Comparison of ENCODE assay signal across 37 cellular contexts in the genomic region with DNA sequence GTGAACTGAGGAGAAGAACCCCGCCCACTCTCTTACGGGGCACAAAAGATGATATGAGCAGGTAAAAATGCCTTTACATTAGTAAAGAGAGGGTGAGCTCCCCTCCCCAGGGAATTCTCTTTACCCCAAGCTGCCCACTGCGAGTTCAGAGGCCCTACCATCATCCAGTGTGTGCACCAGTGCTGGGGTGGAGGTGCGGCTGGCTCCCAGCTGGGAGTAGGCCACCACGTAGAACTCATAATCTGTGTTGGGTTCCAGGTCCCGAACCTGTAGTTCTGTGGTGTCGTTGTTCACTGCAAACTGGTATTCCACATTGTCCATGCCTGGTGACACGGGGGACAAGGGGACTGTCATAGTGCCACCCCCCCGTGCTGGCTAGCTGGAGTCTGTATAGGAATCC. TPM values are rescaled to one million over a fixed set of nuclear protein-coding genes. Genes with fewer than 3 reads are reported as not detected.
"Had no signal": no experiment of that assay in that cellular context is flagged by ENCODE, and none has a peak within 500 bp of the region (broad histone marks: within the 10 kb centered on the region; RNA-seq: fewer than 3 reads in every experiment).

No MANE protein-coding gene starts in this region.

- H3K27me3 ChIP-seq: body of pancreas had no signal

- H3K4me1 Mint-ChIP-seq: activated CD4-positive, alpha-beta memory T cell treated with anti-CD3 and anti-CD28 coated beads, Interleukin-2, amount 10 ng/mL, durations not matched to agents 7 days and 5 days had no signal

- H3K9me3 Mint-ChIP-seq: activated B cell treated with CpG ODN at 0.5 μM for 24 hours; activated CD4-positive, alpha-beta memory T cell treated with anti-CD3 and anti-CD28 coated beads, Interleukin-2, amount 10 ng/mL, durations not matched to agents 7 days and 5 days; activated CD4-positive, alpha-beta T cell treated with anti-CD3 and anti-CD28 coated beads, Interleukin-2, amount 10 ng/mL, durations not matched to agents 24 days and 14 days; activated naive CD4-positive, alpha-beta T cell treated with anti-CD3 and anti-CD28 coated beads, Interleukin-2, amount 10 ng/mL, durations not matched to agents 7 days and 5 days; activated naive CD4-positive, alpha-beta T cell treated with anti-CD3 and anti-CD28 coated beads, Interleukin-2, amount 50 U/mL, for 24 hours; activated naive CD8-positive, alpha-beta T cell treated with anti-CD3 and anti-CD28 coated beads, Interleukin-2, amount 10 ng/mL, durations not matched to agents 7 days and 5 days; activated naive CD8-positive, alpha-beta T cell treated with anti-CD3 and anti-CD28 coated beads, Interleukin-2, amount 50 U/mL, for 24 hours; activated T-cell treated with anti-CD3 and anti-CD28 coated beads, Interleukin-2, amount 50 U/mL, for 24 hours; activated T-helper 2 cell treated with anti-CD3 and anti-CD28 coated beads, Interferon-gamma antibody, Interleukin-2, Interleukin-4, amounts not matched to agents 10 μg/mL and 5 μg/mL and 100 μg/mL, durations not matched to agents 14 hours and 24 hours and 36 hours; T-helper 1 cell treated with Interleukin-12 subunit alpha and Interleukin-12 subunit beta and Interleukin-4 antibody, amounts not matched to agents 30 μg/mL and 1 μg/mL, for 36 hours; T-helper 2 cell treated with Interferon-gamma antibody and Interleukin-4, amounts not matched to agents 5 μg/mL and 100 μg/mL, for 36 hours had no signal

- H3K4me1 ChIP-seq: body of pancreas, breast epithelium had no signal

- H3K27ac ChIP-seq: body of pancreas, brain microvascular endothelial cell, breast epithelium, VCaP had no signal

- H3K36me3 ChIP-seq: brain microvascular endothelial cell, breast epithelium had no signal

- H3K9me3 ChIP-seq: body of pancreas, breast epithelium had no signal

- H3K4me3 ChIP-seq: body of pancreas had no signal

- H3K36me3 Mint-ChIP-seq: activated CD8-positive, alpha-beta memory T cell treated with anti-CD3 and anti-CD28 coated beads, Interleukin-2, amount 10 ng/mL, durations not matched to agents 7 days and 5 days; activated naive CD4-positive, alpha-beta T cell treated with anti-CD3 and anti-CD28 coated beads, Interleukin-2, amount 10 ng/mL, durations not matched to agents 7 days and 5 days; activated naive CD4-positive, alpha-beta T cell treated with anti-CD3 and anti-CD28 coated beads, Interleukin-2, amount 50 U/mL, for 24 hours; activated naive CD8-positive, alpha-beta T cell; activated naive CD8-positive, alpha-beta T cell treated with anti-CD3 and anti-CD28 coated beads, Interleukin-2, amount 10 ng/mL, durations not matched to agents 7 days and 5 days had no signal

- DNase-seq: activated B cell treated with CpG ODN at 0.5 μM for 24 hours; activated CD4-positive, alpha-beta memory T cell treated with anti-CD3 and anti-CD28 coated beads, Interleukin-2, amount 10 ng/mL, durations not matched to agents 7 days and 5 days; activated CD4-positive, alpha-beta T cell treated with anti-CD3 and anti-CD28 coated beads for 4 hours; activated CD4-positive, alpha-beta T cell treated with anti-CD3 and anti-CD28 coated beads, Interleukin-2, amount 10 ng/mL, durations not matched to agents 24 days and 14 days; activated CD4-positive, alpha-beta T cell treated with anti-CD3 and anti-CD28 coated beads, Interleukin-2, amount 50 U/mL, for 1 hour; activated CD4-positive, alpha-beta T cell treated with anti-CD3 and anti-CD28 coated beads, Interleukin-2, amount 50 U/mL, for 4 hours; activated CD4-positive, CD25-positive, alpha-beta regulatory T cell treated with anti-CD3 and anti-CD28 coated beads, Interleukin-2, amount 50 U/mL, for 72 hours; activated CD8-positive, alpha-beta memory T cell treated with anti-CD3 and anti-CD28 coated beads for 24 hours; activated CD8-positive, alpha-beta memory T cell treated with anti-CD3 and anti-CD28 coated beads, Interleukin-2, amount 10 ng/mL, durations not matched to agents 7 days and 5 days; activated CD8-positive, alpha-beta memory T cell treated with anti-CD3 and anti-CD28 coated beads, Interleukin-2, amount 50 U/mL, for 48 hours; activated CD8-positive, alpha-beta T cell treated with anti-CD3 and anti-CD28 coated beads, Interleukin-2, amount 10 ng/mL, durations not matched to agents 7 days and 5 days; activated effector memory CD4-positive, alpha-beta T cell treated with Interleukin-2 at 50 U/mL for 16 hours; activated gamma-delta T cell; activated naive CD4-positive, alpha-beta T cell treated with anti-CD3 and anti-CD28 coated beads, Interleukin-2, amount 10 ng/mL, durations not matched to agents 7 days and 5 days; activated naive CD4-positive, alpha-beta T cell treated with Interleukin-2 at 50 U/mL for 16 hours; activated naive CD8-positive, alpha-beta T cell treated with anti-CD3 and anti-CD28 coated beads, Interleukin-2, amount 10 ng/mL, durations not matched to agents 7 days and 5 days; activated naive CD8-positive, alpha-beta T cell treated with anti-CD3 and anti-CD28 coated beads, Interleukin-2, amount 50 U/mL, for 24 hours; activated T-cell treated with anti-CD3 and anti-CD28 coated beads, Interleukin-2, amount 50 U/mL, for 24 hours; activated T-cell treated with anti-CD3 and anti-CD28 coated beads, Interleukin-2, amount 50 U/mL, for 48 hours; amygdala; anterior cingulate cortex; body of pancreas; brain microvascular endothelial cell; central memory CD4-positive, alpha-beta T cell; T-helper 1 cell; T-helper 2 cell; T-helper 9 cell had no signal

- H3K4me3 Mint-ChIP-seq: activated B cell treated with CpG ODN at 0.5 μM for 24 hours; activated CD4-positive, alpha-beta memory T cell treated with anti-CD3 and anti-CD28 coated beads, Interleukin-2, amount 10 ng/mL, durations not matched to agents 7 days and 5 days; activated CD4-positive, alpha-beta T cell treated with anti-CD3 and anti-CD28 coated beads, Interleukin-2, amount 10 ng/mL, durations not matched to agents 24 days and 14 days; activated CD8-positive, alpha-beta memory T cell treated with anti-CD3 and anti-CD28 coated beads, Interleukin-2, amount 10 ng/mL, durations not matched to agents 7 days and 5 days; activated CD8-positive, alpha-beta T cell treated with anti-CD3 and anti-CD28 coated beads, Interleukin-2, amount 10 ng/mL, durations not matched to agents 7 days and 5 days; activated naive CD4-positive, alpha-beta T cell treated with anti-CD3 and anti-CD28 coated beads, Interleukin-2, amount 10 ng/mL, durations not matched to agents 7 days and 5 days; activated naive CD4-positive, alpha-beta T cell treated with anti-CD3 and anti-CD28 coated beads, Interleukin-2, amount 50 U/mL, for 24 hours; activated naive CD8-positive, alpha-beta T cell; activated naive CD8-positive, alpha-beta T cell treated with anti-CD3 and anti-CD28 coated beads, Interleukin-2, amount 10 ng/mL, durations not matched to agents 7 days and 5 days; activated naive CD8-positive, alpha-beta T cell treated with anti-CD3 and anti-CD28 coated beads, Interleukin-2, amount 50 U/mL, for 24 hours; activated T-cell treated with anti-CD3 and anti-CD28 coated beads, Interleukin-2, amount 50 U/mL, for 24 hours; T-helper 1 cell treated with Interleukin-12 subunit alpha and Interleukin-12 subunit beta and Interleukin-4 antibody, amounts not matched to agents 30 μg/mL and 1 μg/mL, for 36 hours; T-helper 2 cell treated with Interferon-gamma antibody and Interleukin-4, amounts not matched to agents 5 μg/mL and 100 μg/mL, for 36 hours had no signal

- ATAC-seq: activated CD8-positive, alpha-beta memory T cell treated with anti-CD3 and anti-CD28 coated beads, Interleukin-2, amount 10 ng/mL, durations not matched to agents 7 days and 5 days; activated CD8-positive, alpha-beta T cell treated with anti-CD3 and anti-CD28 coated beads, Interleukin-2, amount 10 ng/mL, durations not matched to agents 7 days and 5 days; activated naive CD8-positive, alpha-beta T cell treated with anti-CD3 and anti-CD28 coated beads, Interleukin-2, amount 50 U/mL, for 24 hours; body of pancreas had no signal

- FAIRE-seq: astrocyte, TTC549 had no signal

- H3K27ac Mint-ChIP-seq: activated B cell treated with CpG ODN at 0.5 μM for 24 hours; activated CD4-positive, alpha-beta memory T cell treated with anti-CD3 and anti-CD28 coated beads, Interleukin-2, amount 10 ng/mL, durations not matched to agents 7 days and 5 days; activated CD4-positive, alpha-beta T cell treated with anti-CD3 and anti-CD28 coated beads, Interleukin-2, amount 10 ng/mL, durations not matched to agents 24 days and 14 days; activated CD8-positive, alpha-beta memory T cell treated with anti-CD3 and anti-CD28 coated beads, Interleukin-2, amount 10 ng/mL, durations not matched to agents 7 days and 5 days; activated CD8-positive, alpha-beta T cell treated with anti-CD3 and anti-CD28 coated beads, Interleukin-2, amount 10 ng/mL, durations not matched to agents 7 days and 5 days; activated naive CD4-positive, alpha-beta T cell treated with anti-CD3 and anti-CD28 coated beads, Interleukin-2, amount 10 ng/mL, durations not matched to agents 7 days and 5 days; activated naive CD4-positive, alpha-beta T cell treated with anti-CD3 and anti-CD28 coated beads, Interleukin-2, amount 50 U/mL, for 24 hours; activated naive CD8-positive, alpha-beta T cell; activated naive CD8-positive, alpha-beta T cell treated with anti-CD3 and anti-CD28 coated beads, Interleukin-2, amount 10 ng/mL, durations not matched to agents 7 days and 5 days; activated naive CD8-positive, alpha-beta T cell treated with anti-CD3 and anti-CD28 coated beads, Interleukin-2, amount 50 U/mL, for 24 hours; activated T-cell treated with anti-CD3 and anti-CD28 coated beads, Interleukin-2, amount 50 U/mL, for 24 hours; activated T-helper 2 cell treated with anti-CD3 and anti-CD28 coated beads, Interferon-gamma antibody, Interleukin-2, Interleukin-4, amounts not matched to agents 10 μg/mL and 5 μg/mL and 100 μg/mL, durations not matched to agents 14 hours and 24 hours and 36 hours; T-helper 1 cell treated with Interleukin-12 subunit alpha and Interleukin-12 subunit beta and Interleukin-4 antibody, amounts not matched to agents 30 μg/mL and 1 μg/mL, for 36 hours; T-helper 2 cell treated with Interferon-gamma antibody and Interleukin-4, amounts not matched to agents 5 μg/mL and 100 μg/mL, for 36 hours had no signal

RNA-seq across cellular contexts. Expression of a gene that starts 17.1 kb away (rescaled TPM):
- total RNA-seq: activated B cell treated with CpG ODN at 0.5 μM for 24 hours; activated CD4-positive, alpha-beta memory T cell treated with anti-CD3 and anti-CD28 coated beads, Interleukin-2, amount 10 ng/mL, durations not matched to agents 7 days and 5 days; activated CD4-positive, alpha-beta T cell treated with anti-CD3 and anti-CD28 coated beads, Interleukin-2, amount 10 ng/mL, durations not matched to agents 24 days and 14 days; activated CD8-positive, alpha-beta memory T cell treated with anti-CD3 and anti-CD28 coated beads, Interleukin-2, amount 10 ng/mL, durations not matched to agents 7 days and 5 days; activated CD8-positive, alpha-beta T cell treated with anti-CD3 and anti-CD28 coated beads, Interleukin-2, amount 10 ng/mL, durations not matched to agents 7 days and 5 days; activated naive CD8-positive, alpha-beta T cell treated with anti-CD3 and anti-CD28 coated beads, Interleukin-2, amount 10 ng/mL, durations not matched to agents 7 days and 5 days; activated T-helper 2 cell treated with anti-CD3 and anti-CD28 coated beads, Interferon-gamma antibody, Interleukin-2, Interleukin-4, amounts not matched to agents 10 μg/mL and 5 μg/mL and 100 μg/mL, durations not matched to agents 14 hours and 24 hours and 36 hours; body of pancreas; cardiac septum had no signal

RNA-seq across cellular contexts. Expression of a gene that starts 27.8 kb away (rescaled TPM):
- total RNA-seq: activated B cell treated with CpG ODN at 0.5 μM for 24 hours had no signal
